ENCODE assay signal across 21 cellular contexts in genomic region chr14:99773496-99774203, GRCh38. TPM values are rescaled to one million over a fixed set of nuclear protein-coding genes. Genes with fewer than 3 reads are reported as not detected.
DNase-seq lines count a peak whose midpoint lies in the region; ATAC-seq and TF ChIP-seq lines count a peak whose summit lies in the region.
"Had no signal": no experiment of that assay in that cellular context is flagged by ENCODE, and none has a peak within 500 bp of the region (broad histone marks: within the 10 kb centered on the region; RNA-seq: fewer than 3 reads in every experiment).

No MANE protein-coding gene starts in this region.

- no peak overlapping the region for H3K4me3 ChIP-seq in GM23248
- H3K4me3 ChIP-seq in PC-9 = no peak overlapping the region
- H3K4me3 ChIP-seq in spleen = no peak overlapping the region
- H3K4me3 ChIP-seq: lung, SJSA1, suprapubic skin had no signal

- TF ChIP-seq CTCF in PC-9 (conservative IDR thresholded peaks at IDR 0.05) (no peak), spleen (IDR thresholded peaks at IDR 0.05 in 8 of 11, conservative IDR thresholded peaks at IDR 0.05 in 3 of 11) (no peak)

- CTCF ChIA-PET in PC-9 (lab: Charles Lee) = no interaction called here

- H3K27ac ChIP-seq in GM23248 = no peak overlapping the region; the same call in 1 of the 2 replicates
- H3K27ac ChIP-seq in PC-9 = no peak overlapping the region
- H3K27ac ChIP-seq in spleen = peak overlapping the region in 6 of 8 donors; percentile 11 to 45 (median 37)
- H3K27ac ChIP-seq: KMS-11, SJSA1, suprapubic skin had no signal

- peak overlapping the region; percentile 20; the same call in 1 of the 2 replicates for H3K9ac ChIP-seq in GM23248
- H3K9ac ChIP-seq: KMS-11 had no signal

- no peak overlapping the region for H3K4me2 ChIP-seq in GM23248 (ENCODE audit: unreplicated experiment)
- H3K4me2 ChIP-seq in PC-9 = peak overlapping the region; percentile 46
- H3K4me2 ChIP-seq: KMS-11 had no signal

- no peak for TF ChIP-seq POLR2A in spleen (IDR thresholded peaks at IDR 0.05)

- H3K9me3 ChIP-seq in GM23248 (ENCODE audit: low read depth) (no peaks in the 10 kb centered on the region), PC-9 (ENCODE audit: insufficient read depth, low read depth) (no peaks in the 10 kb centered on the region), spleen (peaks cover 0 to 6% (median 3%) of the 10 kb centered on the region in 8 donors)
- H3K9me3 ChIP-seq: SJSA1 had no signal

- in situ Hi-C loops in GM23248 (cut with MboI) = no loop called here

- H4K20me1 ChIP-seq in GM23248 (ENCODE audit: insufficient read depth) (no peaks in the 10 kb centered on the region), PC-9 (ENCODE audit: insufficient read depth) (no peaks in the 10 kb centered on the region)

- H3K9me2 ChIP-seq in GM23248 (ENCODE audit: insufficient read depth) (no peaks in the 10 kb centered on the region), PC-9 (ENCODE audit: insufficient read depth) (no peaks in the 10 kb centered on the region)

- POLR2A ChIA-PET in PC-9 (lab: Charles Lee; ENCODE audit: unreplicated experiment) = no interaction called here

- H3K36me3 ChIP-seq in GM23248 (ENCODE audit: low read depth) = no peaks in the 10 kb centered on the region
- H3K36me3 ChIP-seq in PC-9 (ENCODE audit: low read depth) = no peaks in the 10 kb centered on the region
- H3K36me3 ChIP-seq in spleen = no peaks in the 10 kb centered on the region
- H3K36me3 ChIP-seq: suprapubic skin had no signal

- ATAC-seq in left lobe of liver = no peak
- ATAC-seq: naive thymus-derived CD4-positive, alpha-beta T cell had no signal

- no peaks in the 10 kb centered on the region for H3K79me2 ChIP-seq in GM23248 (ENCODE audit: insufficient read depth)
- H3K79me2 ChIP-seq in PC-9 (ENCODE audit: low read depth) = no peaks in the 10 kb centered on the region

- 92 to 93% methylated on average over 17 to 21 of the region's 21 CpGs for WGBS in GM23248 (ENCODE audit: low coverage in 1 of 2, low lambda C conversion rate in 2 of 2, missing lambda C conversion rate in 2 of 2), 2 experiments
- WGBS in spleen, 5 donors = 80 to 95% (median 83%) methylated on average over 20 to 21 of the region's 21 CpGs

- no TSS peak for BruUV-seq in PC-9 (replicated peaks; lab: Mats Ljungman, UMichigan)

- H3K4me1 ChIP-seq in GM23248 (ENCODE audit: insufficient read depth) (peaks cover 11% of the 10 kb centered on the region), PC-9 (replicated peaks; ENCODE audit: insufficient read depth) (peaks cover 23% of the 10 kb centered on the region), spleen (peaks cover 0 to 13% (median 0%) of the 10 kb centered on the region in 6 donors)

- H2AFZ ChIP-seq in GM23248 = no peak overlapping the region
- no peak overlapping the region for H2AFZ ChIP-seq in PC-9

- intact Hi-C loops in PC-9 (cut with micrococcal nuclease; ENCODE audit: unreplicated experiment) (no loop called here), spleen (cut with DNase I; ENCODE audit: low total_unique reads) (no loop called here)

- H3K27me3 ChIP-seq in GM23248 (replicated peaks; ENCODE audit: insufficient read depth) = no peaks in the 10 kb centered on the region
- H3K27me3 ChIP-seq in PC-9 (ENCODE audit: insufficient read depth, low read depth) = no peaks in the 10 kb centered on the region
- peaks cover 0 to 28% (median 0%) of the 10 kb centered on the region in 7 donors for H3K27me3 ChIP-seq in spleen (replicated peaks in 1 of 7)
- H3K27me3 ChIP-seq: SJSA1 had no signal

- peaks cover 13% of the 10 kb centered on the region; the same call in 1 of the 2 replicates for H3F3A ChIP-seq in GM23248 (ENCODE audit: insufficient read depth)
- peaks cover 14% of the 10 kb centered on the region for H3F3A ChIP-seq in PC-9 (ENCODE audit: insufficient read depth, low read depth)

- DNase-seq in GM23248 = no peak
- DNase-seq in PC-9 = no peak
- DNase-seq in left lobe of liver (ENCODE audit: low spot score) = peak; percentile 32
- no peak for DNase-seq in spleen
- DNase-seq in NCI-H2029 treated with DMSO at 0.1 percent for 48 hours (lab: John Stamatoyannopoulos, UW) = no peak
- DNase-seq in NCI-H2081 treated with DMSO at 0.1 percent for 48 hours (lab: John Stamatoyannopoulos, UW) = no peak
- no peak for DNase-seq in stimulated activated CD4-positive, alpha-beta T cell treated with anti-CD3 and anti-CD28 coated beads, Interleukin-2, amount 100 ng/mL, for 48 hours
- DNase-seq in NCI-H2227 treated with DMSO at 0.1 percent for 48 hours (lab: John Stamatoyannopoulos, UW) = no peak
- DNase-seq: activated CD4-positive, alpha-beta memory T cell treated with anti-CD3 and anti-CD28 coated beads, Interleukin-2, amount 10 ng/mL, durations not matched to agents 7 days and 5 days; activated CD4-positive, CD25-positive, alpha-beta regulatory T cell; activated T-cell treated with anti-CD3 and anti-CD28 coated beads, Interleukin-2, amount 50 U/mL, for 48 hours; CD8-positive, alpha-beta memory T cell; naive thymus-derived CD4-positive, alpha-beta T cell; NCI-H2081; small intestine; stimulated activated CD4-positive, alpha-beta T cell treated with anti-CD3 and anti-CD28 coated beads, Interleukin-4, amount 100 ng/mL, for 24 hours; T-helper 9 cell had no signal

RNA-seq across cellular contexts. Expression of gene EML1, which starts 19.6 kb away (rescaled TPM):
- total RNA-seq in GM23248 (2014; rRNA removed; shearing (Covaris generic)) = 17.9 and 35.8 TPM in 2 replicates
- polyA plus RNA-seq in GM23248 (2016; fragmentation: Nextera tagmentation; extraction: Ambion mirVana) (14.8 and 15.0 TPM in 2 replicates), spleen (1 to 10 TPM; 1.8 to 2.2 (median 2.2) TPM)
- total RNA-seq in PC-9 (2021) (1.8 and 2.4 TPM in 2 replicates), left lobe of liver (5.1 TPM), spleen (10 to 100 TPM in 2 of 7 donors, 1 to 10 TPM in 5; 4.6 to 15.5 (median 6.9) TPM)
- total RNA-seq: activated CD4-positive, alpha-beta memory T cell treated with anti-CD3 and anti-CD28 coated beads, Interleukin-2, amount 10 ng/mL, durations not matched to agents 7 days and 5 days; naive thymus-derived CD4-positive, alpha-beta T cell had no signal
- polyA plus RNA-seq: CD8-positive, alpha-beta memory T cell; naive thymus-derived CD4-positive, alpha-beta T cell had no signal

Comparison
In these comparisons a context has a peak if more than half of its experiments do, and no peak if none do; other contexts are left out.
1. H3K27ac ChIP-seq: peak in spleen (6 of 8); none in GM23248 (single experiment) and PC-9 (single experiment).